Comparison of ENCODE assay signal across 9 cellular contexts in the genomic region with DNA sequence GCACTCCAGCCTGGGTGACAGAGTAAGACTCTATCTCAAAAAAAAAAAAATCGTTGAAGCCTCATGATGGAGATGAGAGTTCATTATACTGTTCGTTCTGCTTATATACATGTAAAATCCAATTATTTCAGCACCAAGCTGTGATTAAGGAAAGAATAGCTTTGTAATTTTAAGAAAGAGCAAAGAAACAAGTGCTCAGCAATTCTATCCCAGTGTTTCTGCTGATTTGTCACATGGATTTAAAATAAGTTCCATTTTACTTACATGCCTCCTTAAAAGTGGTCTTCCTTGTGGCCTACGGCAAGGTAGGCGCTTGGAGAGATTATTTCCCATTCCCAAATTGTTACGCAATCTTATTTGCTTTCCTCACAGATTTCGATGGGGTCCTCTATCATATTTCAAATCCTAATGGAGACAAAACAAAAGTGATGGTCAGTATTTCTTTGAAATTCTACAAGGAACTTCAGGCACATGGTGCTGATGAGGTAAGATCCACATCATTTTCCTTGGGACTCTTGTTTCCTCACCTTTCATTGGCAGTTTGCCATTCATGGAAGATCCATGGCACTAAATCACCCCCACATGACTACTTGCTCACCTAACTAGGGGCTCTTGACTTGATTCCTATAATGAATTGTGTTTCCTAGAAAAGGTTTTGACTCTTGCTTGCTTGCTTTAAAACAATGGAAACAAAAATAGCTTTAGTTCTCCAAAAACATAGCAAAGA. TPM values are rescaled to one million over a fixed set of nuclear protein-coding genes. Genes with fewer than 3 reads are reported as not detected.
A peak's percentile ranks its signal among the peaks of the same experiment; 100 is the strongest.
DNase-seq lines count a peak whose midpoint lies in the region; ATAC-seq and TF ChIP-seq lines count a peak whose summit lies in the region.
"Had no signal": no experiment of that assay in that cellular context is flagged by ENCODE, and none has a peak within 500 bp of the region (broad histone marks: within the 10 kb centered on the region; RNA-seq: fewer than 3 reads in every experiment).

No MANE protein-coding gene starts in this region.

- POLR2A ChIA-PET in naive thymus-derived CD4-positive, alpha-beta T cell (lab: Charles Lee): interaction anchor here (1.5 to 5.6 kb wide), 3 partner anchors 9 to 28 kb away, joined by 3 to 70 read pairs (median 4); a partner anchor contains a TSS

- no peak overlapping the region for H2AFZ ChIP-seq in KMS-11 (ENCODE audit: low read depth)

- H3K9ac ChIP-seq in KMS-11: peak overlapping the region; percentile 7; the same call in 1 of the 2 replicates

- DNase-seq in CD14-positive monocyte (ENCODE audit: low spot score): no peak
- DNase-seq in brain microvascular endothelial cell: no peak
- no peak for DNase-seq in naive thymus-derived CD4-positive, alpha-beta T cell

- no peak for TF ChIP-seq CTCF in CD14-positive monocyte (IDR thresholded peaks at IDR 0.05)
- no peak for TF ChIP-seq CTCF in KMS-11 (conservative IDR thresholded peaks at IDR 0.05; ENCODE audit: low read depth, low read length)
- no peak for TF ChIP-seq CTCF in brain microvascular endothelial cell (IDR thresholded peaks at IDR 0.05; ENCODE audit: low read depth, low read length, missing control alignments)

- H3K9me3 ChIP-seq in naive thymus-derived CD4-positive, alpha-beta T cell (ENCODE audit: control insufficient read depth in 2 of 3, low read length in 3 of 3): no peaks in the 10 kb centered on the region

- CTCF ChIA-PET in naive thymus-derived CD4-positive, alpha-beta T cell (lab: Charles Lee): interaction anchor here (0.6 to 2.9 kb wide), 7 partner anchors 8 to 161 kb away, joined by 3 to 13 read pairs (median 7); a partner anchor contains a TSS

- intact Hi-C loops in CD14-positive monocyte (cut with micrococcal nuclease): no loop called here
- intact Hi-C loops in naive thymus-derived CD4-positive, alpha-beta T cell (cut with micrococcal nuclease): loop anchor here (1.0 to 10.0 kb wide), 6 partner anchors 10 to 1724 kb away; a partner anchor contains a TSS

- no peaks in the 10 kb centered on the region for H3K9me3 Mint-ChIP-seq in CD14-positive monocyte
- H3K9me3 Mint-ChIP-seq in naive thymus-derived CD4-positive, alpha-beta T cell: no peaks in the 10 kb centered on the region
- H3K9me3 Mint-ChIP-seq: nephron had no signal

- peak overlapping the region; percentile 79 to 88 (median 86) for H3K27ac Mint-ChIP-seq in CD14-positive monocyte
- peak overlapping the region in 8 of 9 donors; percentile 43 to 93 (median 87) for H3K27ac Mint-ChIP-seq in naive thymus-derived CD4-positive, alpha-beta T cell

- H3K27me3 ChIP-seq in KMS-11 (ENCODE audit: insufficient read depth, low read depth) (no peaks in the 10 kb centered on the region), brain microvascular endothelial cell (replicated peaks) (no peaks in the 10 kb centered on the region)
- H3K27me3 ChIP-seq in naive thymus-derived CD4-positive, alpha-beta T cell (ENCODE audit: control insufficient read depth in 2 of 2, insufficient read depth in 2 of 2, low read length in 2 of 2): no peaks in the 10 kb centered on the region

- H3K4me1 Mint-ChIP-seq in CD14-positive monocyte: peaks cover 69% of the 10 kb centered on the region
- peaks cover 63 to 88% (median 78%) of the 10 kb centered on the region in 7 donors for H3K4me1 Mint-ChIP-seq in naive thymus-derived CD4-positive, alpha-beta T cell

- H3K36me3 ChIP-seq in KMS-11 (ENCODE audit: insufficient read depth) (peaks cover 27% of the 10 kb centered on the region), brain microvascular endothelial cell (replicated peaks) (peaks cover 71% of the 10 kb centered on the region)
- H3K36me3 ChIP-seq in naive thymus-derived CD4-positive, alpha-beta T cell (ENCODE audit: control insufficient read depth in 2 of 3, insufficient read depth in 3 of 3, low read length in 3 of 3): peaks cover 15 to 61% (median 18%) of the 10 kb centered on the region in 3 experiments

- H3K36me3 Mint-ChIP-seq in CD14-positive monocyte: peaks cover 75 to 88% of the 10 kb centered on the region in 2 donors
- peaks cover 17 to 59% (median 40%) of the 10 kb centered on the region in 5 donors for H3K36me3 Mint-ChIP-seq in naive thymus-derived CD4-positive, alpha-beta T cell

- H4K20me1 ChIP-seq in KMS-11 (ENCODE audit: insufficient read depth): peaks cover 5% of the 10 kb centered on the region; the same call in 1 of the 2 replicates

- in situ Hi-C loops in brain microvascular endothelial cell (cut with HindIII; ENCODE audit: low pct_ligation_motif_present, low sequenced_read_pairs): no loop called here

- peak overlapping the region in 1 of 2 donors; percentile 35 for H3K4me3 Mint-ChIP-seq in CD14-positive monocyte
- peak overlapping the region in 9 of 10 donors; percentile 57 to 84 (median 79) for H3K4me3 Mint-ChIP-seq in naive thymus-derived CD4-positive, alpha-beta T cell
- H3K4me3 Mint-ChIP-seq: nephron had no signal

- no peak overlapping the region for H3K4me3 ChIP-seq in KMS-11 (IDR thresholded peaks at IDR 0.05; ENCODE audit: insufficient read depth, low read depth, low read length)
- no peak overlapping the region for H3K4me3 ChIP-seq in brain microvascular endothelial cell (ENCODE audit: low read depth, low read length)
- H3K4me3 ChIP-seq in naive thymus-derived CD4-positive, alpha-beta T cell (ENCODE audit: low read length): no peak overlapping the region

- ATAC-seq in naive thymus-derived CD4-positive, alpha-beta T cell: no peak
- ATAC-seq in HG02678 (IDR thresholded peaks at IDR 0.05; ENCODE audit: unreplicated experiment) (no peak), HG02798 (IDR thresholded peaks at IDR 0.05; ENCODE audit: poor library complexity, unreplicated experiment) (no peak), GM19328 (IDR thresholded peaks at IDR 0.05; ENCODE audit: unreplicated experiment) (no peak), GM19452 (IDR thresholded peaks at IDR 0.05; ENCODE audit: unreplicated experiment) (no peak)

- H3K4me2 ChIP-seq in KMS-11: peak overlapping the region; percentile 63

- H3K27me3 Mint-ChIP-seq in CD14-positive monocyte (ENCODE audit: low read depth in 3 of 3): no peaks in the 10 kb centered on the region
- no peaks in the 10 kb centered on the region for H3K27me3 Mint-ChIP-seq in naive thymus-derived CD4-positive, alpha-beta T cell

- peaks cover 66% of the 10 kb centered on the region for H3K4me1 ChIP-seq in KMS-11 (ENCODE audit: low read depth, poor library complexity, severe bottlenecking)
- peaks cover 56 to 63% of the 10 kb centered on the region in 2 donors for H3K4me1 ChIP-seq in naive thymus-derived CD4-positive, alpha-beta T cell (ENCODE audit: control insufficient read depth in 2 of 2, insufficient read depth in 2 of 2, low read length in 2 of 2)

- H3K27ac ChIP-seq in KMS-11 (peak overlapping the region; percentile 85), brain microvascular endothelial cell (peak overlapping the region; percentile 71)
- peak overlapping the region; percentile 63 for H3K27ac ChIP-seq in naive thymus-derived CD4-positive, alpha-beta T cell (ENCODE audit: low read depth, low read length)

- peaks cover 67% of the 10 kb centered on the region for H3K79me2 ChIP-seq in KMS-11 (ENCODE audit: insufficient read depth, low read depth)

RNA-seq across cellular contexts. Expression of a gene that starts 11.5 kb away (rescaled TPM):
- polyA plus RNA-seq in CD14-positive monocyte: 1,000 to 10,000 TPM; 1,162 to 1,227 TPM
- total RNA-seq in naive thymus-derived CD4-positive, alpha-beta T cell: 100 to 1,000 TPM; 330 to 694 (median 368) TPM
- polyA plus RNA-seq in naive thymus-derived CD4-positive, alpha-beta T cell: 100 to 1,000 TPM; 628 to 638 TPM

RNA-seq across cellular contexts. Expression of a gene that starts 32.3 kb away (rescaled TPM):
- 100 to 1,000 TPM; 143 to 181 TPM for polyA plus RNA-seq in CD14-positive monocyte
- total RNA-seq in naive thymus-derived CD4-positive, alpha-beta T cell: 10 to 100 TPM in 1 of 5 experiments, 1 to 10 TPM in 3, under 1 TPM in 1; 0.80 to 12.9 (median 1.9) TPM
- polyA plus RNA-seq in naive thymus-derived CD4-positive, alpha-beta T cell: under 1 TPM; 0.15 to 0.27 TPM

RNA-seq across cellular contexts. Expression of a gene that starts 41.4 kb away (rescaled TPM):
- polyA plus RNA-seq in CD14-positive monocyte: 10 to 100 TPM; 90.8 to 98.7 TPM
- 10 to 100 TPM; 54.1 to 67.0 (median 61.2) TPM for total RNA-seq in naive thymus-derived CD4-positive, alpha-beta T cell
- polyA plus RNA-seq in naive thymus-derived CD4-positive, alpha-beta T cell: 100 to 1,000 TPM in 1 of 2 donors, 10 to 100 TPM in 1; 98.6 to 108 TPM

RNA-seq across cellular contexts. Expression of a gene that starts 41.8 kb away (rescaled TPM):
- 10 to 100 TPM; 79.8 to 92.0 TPM for polyA plus RNA-seq in CD14-positive monocyte
- total RNA-seq in naive thymus-derived CD4-positive, alpha-beta T cell: 10 to 100 TPM; 18.5 to 38.4 (median 25.2) TPM
- polyA plus RNA-seq in naive thymus-derived CD4-positive, alpha-beta T cell: 100 to 1,000 TPM in 1 of 2 donors, 10 to 100 TPM in 1; 92.2 to 108 TPM

Comparison
In these comparisons a context has a peak if more than half of its experiments do, and no peak if none do; other contexts are left out.
1. RNA of a gene that starts 32.3 kb away (polyA plus RNA-seq): 143 to 181 TPM in CD14-positive monocyte; 0.15 to 0.27 TPM in naive thymus-derived CD4-positive, alpha-beta T cell; every median in the first group is over 100 times any median in the second.
2. intact Hi-C loops: an anchor here in naive thymus-derived CD4-positive, alpha-beta T cell (1.0 to 10.0 kb wide); none called in CD14-positive monocyte.
3. Peak in every context shown above with its lines, with median percentiles within 50 percentile points of each other: H3K27ac ChIP-seq.